9 cellular contexts compared by ENCODE assay signal in the genomic region with DNA sequence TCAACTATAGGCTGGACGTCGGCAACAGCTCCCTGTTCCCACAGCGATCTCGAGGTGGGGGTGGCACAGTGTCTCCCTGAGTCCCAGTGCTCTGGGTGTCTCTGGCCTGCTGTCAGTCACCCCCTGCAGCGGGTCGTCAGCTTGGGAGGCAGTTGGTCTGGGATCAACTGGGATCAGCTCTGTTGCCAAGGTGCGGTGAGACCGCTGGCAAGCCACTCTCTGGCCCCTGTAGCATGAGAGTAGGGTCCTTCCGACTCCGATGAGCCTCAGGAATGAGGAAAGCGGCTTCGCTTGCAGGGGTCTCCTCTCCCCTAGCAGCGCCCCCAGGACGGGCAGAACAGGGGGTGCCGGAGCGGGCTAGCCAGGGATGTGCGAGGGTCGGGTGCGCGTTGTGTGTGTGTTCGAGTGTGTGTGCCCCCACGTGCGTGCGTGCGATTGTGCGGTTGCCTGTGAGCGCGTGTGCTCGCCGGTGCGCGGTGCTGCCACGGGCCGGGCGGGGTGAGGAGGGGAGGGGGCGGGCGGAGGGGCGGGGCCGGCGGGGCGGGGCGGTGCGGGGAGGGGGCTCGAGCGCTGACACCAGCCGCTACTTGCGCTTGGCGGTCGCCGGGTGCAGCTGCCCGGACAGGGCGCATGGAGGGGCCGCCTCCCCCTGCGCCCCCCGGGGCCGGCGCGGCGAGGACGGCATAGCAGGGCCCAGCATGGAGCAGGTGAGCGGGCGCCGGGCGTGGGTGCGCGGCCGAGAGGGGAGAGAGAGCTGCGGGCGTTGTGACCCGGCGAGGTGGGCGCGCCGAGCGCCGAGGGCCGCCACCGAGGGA. TPM values are rescaled to one million over a fixed set of nuclear protein-coding genes. Genes with fewer than 3 reads are reported as not detected.
A peak's percentile ranks its signal among the peaks of the same experiment; 100 is the strongest.
DNase-seq lines count a peak whose midpoint lies in the region; ATAC-seq lines count a peak whose summit lies in the region.
"Had no signal": no experiment of that assay in that cellular context is flagged by ENCODE, and none has a peak within 500 bp of the region (broad histone marks: within the 10 kb centered on the region; RNA-seq: fewer than 3 reads in every experiment).

No MANE protein-coding gene starts in this region.

- peaks cover 49% of the 10 kb centered on the region for H3K4me1 ChIP-seq in iPS-18a (ENCODE audit: control insufficient read depth, low read depth, low read length)

- no peak overlapping the region for H3K9ac ChIP-seq in iPS-18a (ENCODE audit: low read length)

- H3K36me3 Mint-ChIP-seq in activated T-cell treated with anti-CD3 and anti-CD28 coated beads, Interleukin-2, amount 50 U/mL, for 4 hours (ENCODE audit: insufficient read depth) = no peaks in the 10 kb centered on the region

- peak overlapping the region; percentile 64 for H3K4me3 ChIP-seq in iPS-18a (ENCODE audit: low read length)

- DNase-seq in activated T-cell treated with anti-CD3 and anti-CD28 coated beads, Interleukin-2, amount 50 U/mL, for 4 hours = no peak
- no peak for DNase-seq in activated T-cell treated with anti-CD3 and anti-CD28 coated beads, Interleukin-2, amount 50 U/mL, for 48 hours
- DNase-seq in SK-N-DZ (ENCODE audit: low spot score) = peak; percentile 55
- no peak for DNase-seq in activated CD4-positive, alpha-beta T cell treated with anti-CD3 and anti-CD28 coated beads for 1 hour

- no peaks in the 10 kb centered on the region for H3K9me3 Mint-ChIP-seq in activated T-cell treated with anti-CD3 and anti-CD28 coated beads, Interleukin-2, amount 50 U/mL, for 4 hours

- H3K4me3 Mint-ChIP-seq in activated T-cell treated with anti-CD3 and anti-CD28 coated beads, Interleukin-2, amount 50 U/mL, for 4 hours = peak overlapping the region; percentile 65

- peaks cover 3% of the 10 kb centered on the region for H3K4me1 Mint-ChIP-seq in activated T-cell treated with anti-CD3 and anti-CD28 coated beads, Interleukin-2, amount 50 U/mL, for 4 hours (ENCODE audit: low read depth)

- H3K27ac ChIP-seq in iPS-18a (ENCODE audit: low read length) (no peak overlapping the region), temporal lobe (ENCODE audit: low read depth, low read length) (peak overlapping the region; percentile 36)
- H3K27ac ChIP-seq: neutrophil had no signal

- H3K9me3 ChIP-seq in iPS-18a (ENCODE audit: control insufficient read depth, low read depth, low read length) = no peaks in the 10 kb centered on the region
- H3K9me3 ChIP-seq: neutrophil had no signal

- H3K36me3 ChIP-seq in iPS-18a (ENCODE audit: control insufficient read depth, low read depth, low read length) = no peaks in the 10 kb centered on the region
- H3K36me3 ChIP-seq: neutrophil had no signal

- H3K27me3 Mint-ChIP-seq in activated T-cell treated with anti-CD3 and anti-CD28 coated beads, Interleukin-2, amount 50 U/mL, for 4 hours (ENCODE audit: low read depth) = peaks cover 68% of the 10 kb centered on the region

- peak; percentile 6 to 20 for ATAC-seq in activated T-cell treated with anti-CD3 and anti-CD28 coated beads, Interleukin-2, amount 50 U/mL, for 4 hours
- ATAC-seq in GM18909 (IDR thresholded peaks at IDR 0.05; ENCODE audit: poor library complexity, unreplicated experiment) = no peak
- no peak for ATAC-seq in GM18858 (IDR thresholded peaks at IDR 0.05; ENCODE audit: unreplicated experiment)

- peaks cover 31% of the 10 kb centered on the region for H3K27me3 ChIP-seq in iPS-18a (ENCODE audit: control insufficient read depth, insufficient read depth, low read length)

RNA-seq across cellular contexts. Expression of gene ARHGAP23, which starts 9.4 kb away (rescaled TPM):
- total RNA-seq in activated T-cell treated with anti-CD3 and anti-CD28 coated beads, Interleukin-2, amount 50 U/mL, for 4 hours = under 1 TPM; 0.29 to 0.57 (median 0.48) TPM
- polyA plus RNA-seq in SK-N-DZ (2014; cell fraction: cytosol; rRNA removed) = 18.2 and 21.7 TPM in 2 replicates
- polyA plus RNA-seq in SK-N-DZ (2014; cell fraction: nucleus; rRNA removed) = 20.8 and 21.0 TPM in 2 replicates
- total RNA-seq in temporal lobe = 82.4 TPM

Comparison
In these comparisons a context has a peak if more than half of its experiments do, and no peak if none do; other contexts are left out.
1. ATAC-seq: peak in activated T-cell treated with anti-CD3 and anti-CD28 coated beads, Interleukin-2, amount 50 U/mL, for 4 hours (2 of 2); none in GM18909 (single experiment) and GM18858 (single experiment).
2. RNA of gene ARHGAP23, which starts 9.4 kb away (total RNA-seq): 82.4 TPM in temporal lobe (single experiment); 0.29 to 0.57 TPM in activated T-cell treated with anti-CD3 and anti-CD28 coated beads, Interleukin-2, amount 50 U/mL, for 4 hours; every median in the first group is over 10 times any median in the second.